In the genomic region with DNA sequence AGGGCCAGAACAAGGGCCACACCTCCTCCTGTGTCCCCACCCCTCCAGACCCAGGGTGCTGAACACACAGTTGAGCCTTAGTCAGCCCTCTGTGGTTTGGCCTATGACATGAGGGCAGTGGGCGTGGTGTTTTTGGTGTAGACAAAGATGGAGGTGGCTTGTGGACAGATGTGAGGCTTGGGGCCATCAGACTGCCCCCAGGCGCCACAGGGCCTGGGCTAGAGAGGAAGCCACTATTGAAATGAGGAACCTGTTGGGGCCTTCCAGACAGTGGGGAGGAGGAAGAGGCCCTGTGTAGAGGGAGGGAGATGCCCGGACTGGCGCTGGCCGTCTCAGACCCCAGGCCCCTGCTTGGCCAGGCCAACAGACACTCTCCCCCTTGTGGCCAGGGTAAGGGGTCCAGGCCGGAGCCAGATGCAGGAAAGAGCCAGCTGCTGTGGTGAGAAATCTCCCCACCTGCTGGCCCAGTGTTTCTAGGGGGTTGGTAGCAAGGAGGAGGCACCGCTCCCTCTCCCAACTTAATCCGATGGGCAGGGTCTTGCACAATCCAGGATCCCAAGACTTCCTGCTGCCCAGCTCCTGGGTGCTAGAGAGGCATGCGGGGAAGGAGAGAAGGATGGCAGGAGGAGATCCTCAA, we compare ENCODE assay signal across 9 cellular contexts. TPM values are rescaled to one million over a fixed set of nuclear protein-coding genes. Genes with fewer than 3 reads are reported as not detected.
A peak's percentile ranks its signal among the peaks of the same experiment; 100 is the strongest.
DNase-seq lines count a peak whose midpoint lies in the region; ATAC-seq and TF ChIP-seq lines count a peak whose summit lies in the region.
"Had no signal": no experiment of that assay in that cellular context is flagged by ENCODE, and none has a peak within 500 bp of the region (broad histone marks: within the 10 kb centered on the region; RNA-seq: fewer than 3 reads in every experiment).

No MANE protein-coding gene starts in this region.

- no peaks in the 10 kb centered on the region for H3K9me3 ChIP-seq in CD4-positive, CD25-positive, alpha-beta regulatory T cell (ENCODE audit: control insufficient read depth in 2 of 2, low read length in 2 of 2)
- H3K9me3 ChIP-seq: thyroid gland had no signal

- H2AK5ac ChIP-seq in mesendoderm (ENCODE audit: low read length) = no peak overlapping the region

- H2BK120ac ChIP-seq in mesendoderm (ENCODE audit: low read depth, low read length) = no peak overlapping the region

- H2BK5ac ChIP-seq in mesendoderm (ENCODE audit: low read length) = no peak overlapping the region

- no peak overlapping the region for H3K23ac ChIP-seq in mesendoderm (ENCODE audit: low read length)

- H3K27me3 ChIP-seq in CD4-positive, CD25-positive, alpha-beta regulatory T cell (ENCODE audit: control insufficient read depth, insufficient read depth, low read length) = no peaks in the 10 kb centered on the region
- no peaks in the 10 kb centered on the region for H3K27me3 ChIP-seq in mesendoderm (ENCODE audit: insufficient read depth, low read length, poor library complexity)
- H3K27me3 ChIP-seq: thyroid gland had no signal

- no peak overlapping the region for H4K8ac ChIP-seq in mesendoderm (ENCODE audit: low read depth, low read length)

- peaks cover 0 to 11% (median 7%) of the 10 kb centered on the region in 4 donors for H3K4me1 Mint-ChIP-seq in CD4-positive, CD25-positive, alpha-beta regulatory T cell
- peaks cover 26% of the 10 kb centered on the region for H3K4me1 Mint-ChIP-seq in central memory CD8-positive, alpha-beta T cell

- H3K9me3 Mint-ChIP-seq in CD4-positive, CD25-positive, alpha-beta regulatory T cell = peaks cover 0 to 6% (median 2%) of the 10 kb centered on the region in 7 donors
- H3K9me3 Mint-ChIP-seq in central memory CD8-positive, alpha-beta T cell = no peaks in the 10 kb centered on the region

- no peak overlapping the region for H3K4ac ChIP-seq in mesendoderm (ENCODE audit: low read depth, low read length)

- no peak overlapping the region for H3K4me2 ChIP-seq in mesendoderm (ENCODE audit: low read length)

- H3K27ac Mint-ChIP-seq in CD4-positive, CD25-positive, alpha-beta regulatory T cell = peak overlapping the region in 2 of 3 donors; percentile 42 to 50
- H3K27ac Mint-ChIP-seq in central memory CD8-positive, alpha-beta T cell (ENCODE audit: low read depth) = peak overlapping the region; percentile 53

- no peak overlapping the region for H3K18ac ChIP-seq in mesendoderm (ENCODE audit: low read length)

- peak overlapping the region in 1 of 4 donors; percentile 52 for H3K4me3 Mint-ChIP-seq in CD4-positive, CD25-positive, alpha-beta regulatory T cell
- H3K4me3 Mint-ChIP-seq in central memory CD8-positive, alpha-beta T cell = no peak overlapping the region

- WGBS in mesendoderm (ENCODE audit: extremely low coverage, insufficient coverage, low lambda C conversion rate) = no CpG with 5 or more reads among the region's 9 CpGs

- ATAC-seq in CD4-positive, CD25-positive, alpha-beta regulatory T cell (ENCODE audit: low read depth in 2 of 2) = peak; percentile 43 to 62
- ATAC-seq in GM19395 (IDR thresholded peaks at IDR 0.05; ENCODE audit: unreplicated experiment) = peak; percentile 78
- peak; percentile 71 for ATAC-seq in central memory CD8-positive, alpha-beta T cell (replicated peaks; ENCODE audit: extremely low read depth, poor library complexity, severe bottlenecking)

- TF ChIP-seq CTCF in NB4 (IDR thresholded peaks at IDR 0.05; ENCODE audit: low read depth, low read length) = peak; percentile 27

- no peak overlapping the region for H4K5ac ChIP-seq in mesendoderm (ENCODE audit: low read length)

- no peak for DNase-seq in CD4-positive, CD25-positive, alpha-beta regulatory T cell
- DNase-seq in NB4 (ENCODE audit: low read depth) = peak; percentile 95
- no peak for DNase-seq in central memory CD8-positive, alpha-beta T cell (ENCODE audit: low spot score in 2 of 2)
- DNase-seq in mesendoderm = peak; percentile 83
- DNase-seq in SHP77 treated with DMSO at 0.1 percent for 48 hours (lab: John Stamatoyannopoulos, UW) = no peak
- no peak for DNase-seq in GOT3 (lab: John Stamatoyannopoulos, UW)
- no peak for DNase-seq in effector CD8-positive, alpha-beta T cell (lab: John Stamatoyannopoulos, UW)

- no peak overlapping the region for H3K9ac ChIP-seq in mesendoderm (ENCODE audit: low read length)

- H3K79me1 ChIP-seq in mesendoderm (ENCODE audit: low read length) = no peaks in the 10 kb centered on the region

- no peak overlapping the region for H3K4me3 ChIP-seq in CD4-positive, CD25-positive, alpha-beta regulatory T cell (ENCODE audit: low read depth, low read length)
- no peak overlapping the region for H3K4me3 ChIP-seq in NB4 (ENCODE audit: low read depth, low read length)
- H3K4me3 ChIP-seq in mesendoderm (ENCODE audit: low read length) = no peak overlapping the region
- H3K4me3 ChIP-seq: thyroid gland had no signal

- no peak overlapping the region for H3K56ac ChIP-seq in mesendoderm (ENCODE audit: low read length)

- H3K36me3 ChIP-seq in CD4-positive, CD25-positive, alpha-beta regulatory T cell (ENCODE audit: control insufficient read depth, insufficient read depth, low read length) = no peaks in the 10 kb centered on the region
- H3K36me3 ChIP-seq in mesendoderm (ENCODE audit: control insufficient read depth, insufficient read depth, low read length) = no peaks in the 10 kb centered on the region
- H3K36me3 ChIP-seq: thyroid gland had no signal

- peaks cover 4% of the 10 kb centered on the region for H3K27me3 Mint-ChIP-seq in CD4-positive, CD25-positive, alpha-beta regulatory T cell
- no peaks in the 10 kb centered on the region for H3K27me3 Mint-ChIP-seq in central memory CD8-positive, alpha-beta T cell

- H3K36me3 Mint-ChIP-seq in CD4-positive, CD25-positive, alpha-beta regulatory T cell = no peaks in the 10 kb centered on the region
- no peaks in the 10 kb centered on the region for H3K36me3 Mint-ChIP-seq in central memory CD8-positive, alpha-beta T cell (ENCODE audit: insufficient read depth)

- H3K79me2 ChIP-seq in mesendoderm (ENCODE audit: control insufficient read depth, insufficient read depth, low read length) = no peaks in the 10 kb centered on the region

- no peak for TF ChIP-seq POLR2A in NB4 (IDR thresholded peaks at IDR 0.05; ENCODE audit: extremely low read depth, insufficient read length)

- no peak overlapping the region for H3K27ac ChIP-seq in CD4-positive, CD25-positive, alpha-beta regulatory T cell (ENCODE audit: insufficient read depth, low read length, poor library complexity, severe bottlenecking)
- H3K27ac ChIP-seq in mesendoderm (ENCODE audit: low read depth, low read length) = no peak overlapping the region

- H2BK15ac ChIP-seq in mesendoderm (replicated peaks; ENCODE audit: low read depth) = no peak overlapping the region

- H3K4me1 ChIP-seq in CD4-positive, CD25-positive, alpha-beta regulatory T cell (ENCODE audit: control insufficient read depth, insufficient read depth, low read length, poor library complexity, severe bottlenecking) = no peaks in the 10 kb centered on the region
- no peaks in the 10 kb centered on the region for H3K4me1 ChIP-seq in mesendoderm (ENCODE audit: control insufficient read depth, low read depth, low read length)

RNA-seq across cellular contexts. Expression of a gene that starts 53.8 kb away (rescaled TPM):
- 64.0 TPM for total RNA-seq in CD4-positive, CD25-positive, alpha-beta regulatory T cell
- polyA plus RNA-seq in CD4-positive, CD25-positive, alpha-beta regulatory T cell = 1 to 10 TPM; 1.7 to 7.2 (median 6.3) TPM
- polyA plus RNA-seq in mesendoderm (2013, experiment 1 of 2) = 25.8 TPM
- polyA plus RNA-seq in mesendoderm (2013, experiment 2 of 2) = 23.8 TPM

Comparison
In these comparisons a context has a peak if more than half of its experiments do, and no peak if none do; other contexts are left out.
1. DNase-seq: peak in NB4 (single experiment) and mesendoderm (single experiment); none in CD4-positive, CD25-positive, alpha-beta regulatory T cell (0 of 3), central memory CD8-positive, alpha-beta T cell (0 of 2), SHP77 treated with DMSO at 0.1 percent for 48 hours (single experiment), GOT3 (single experiment) and effector CD8-positive, alpha-beta T cell (single experiment).
2. Peak in every context shown above with its lines, with median percentiles within 50 percentile points of each other: ATAC-seq.